Comparison of ENCODE assay signal across 1 cellular context in the genomic region with DNA sequence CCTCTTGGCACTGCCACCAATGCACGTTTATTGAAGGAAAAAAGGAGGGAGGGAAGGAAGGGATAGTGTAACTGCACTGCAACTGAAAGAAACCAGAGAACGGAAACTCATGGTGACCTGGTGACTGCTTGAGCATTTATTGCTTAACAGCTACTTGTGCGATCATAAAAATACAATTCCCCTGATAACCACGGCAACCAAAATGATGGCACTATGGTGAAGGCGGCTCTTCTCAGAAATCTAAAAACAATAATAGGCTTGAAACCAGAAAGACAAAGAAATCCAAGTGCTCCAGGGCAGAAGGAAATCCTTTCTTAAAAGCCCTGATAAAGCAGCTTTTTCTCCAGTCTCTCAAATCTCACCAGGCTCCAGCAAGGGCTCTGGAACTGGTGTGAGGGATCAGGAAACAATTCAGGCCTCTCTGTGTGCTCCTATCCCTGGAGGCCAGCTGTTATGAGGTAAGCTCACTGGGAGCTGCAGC.
TF ChIP-seq lines count a peak whose summit lies in the region.

No MANE protein-coding gene starts in this region.

TF ChIP-seq in GM12878, 131 proteins besides CTCF, POLR2A, EP300 and RAD21:
- TF ChIP-seq MEF2A (IDR thresholded peaks at IDR 0.05; ENCODE audit: insufficient read depth, low read depth, low read length) (no peak), CEBPB (IDR thresholded peaks at IDR 0.05; ENCODE audit: borderline replicate concordance in 1 of 2, low read depth in 2 of 2, low read length in 2 of 2) (no peak), NBN (IDR thresholded peaks at IDR 0.05) (no peak), CBFB (IDR thresholded peaks at IDR 0.05; ENCODE audit: low read depth) (no peak), SUZ12 (IDR thresholded peaks at IDR 0.05; ENCODE audit: unreplicated experiment) (no peak), NFIC (IDR thresholded peaks at IDR 0.05; ENCODE audit: low read depth, low read length) (no peak), NFXL1 (IDR thresholded peaks at IDR 0.05; ENCODE audit: borderline replicate concordance) (no peak), JUND (IDR thresholded peaks at IDR 0.05; ENCODE audit: low read depth, low read length) (no peak)
- TF ChIP-seq, protein P1, sequence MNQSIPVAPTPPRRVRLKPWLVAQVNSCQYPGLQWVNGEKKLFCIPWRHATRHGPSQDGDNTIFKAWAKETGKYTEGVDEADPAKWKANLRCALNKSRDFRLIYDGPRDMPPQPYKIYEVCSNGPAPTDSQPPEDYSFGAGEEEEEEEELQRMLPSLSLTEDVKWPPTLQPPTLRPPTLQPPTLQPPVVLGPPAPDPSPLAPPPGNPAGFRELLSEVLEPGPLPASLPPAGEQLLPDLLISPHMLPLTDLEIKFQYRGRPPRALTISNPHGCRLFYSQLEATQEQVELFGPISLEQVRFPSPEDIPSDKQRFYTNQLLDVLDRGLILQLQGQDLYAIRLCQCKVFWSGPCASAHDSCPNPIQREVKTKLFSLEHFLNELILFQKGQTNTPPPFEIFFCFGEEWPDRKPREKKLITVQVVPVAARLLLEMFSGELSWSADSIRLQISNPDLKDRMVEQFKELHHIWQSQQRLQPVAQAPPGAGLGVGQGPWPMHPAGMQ (IDR thresholded peaks at IDR 0.05; ENCODE audit: borderline replicate concordance), result no peak
- TF ChIP-seq, protein P2, sequence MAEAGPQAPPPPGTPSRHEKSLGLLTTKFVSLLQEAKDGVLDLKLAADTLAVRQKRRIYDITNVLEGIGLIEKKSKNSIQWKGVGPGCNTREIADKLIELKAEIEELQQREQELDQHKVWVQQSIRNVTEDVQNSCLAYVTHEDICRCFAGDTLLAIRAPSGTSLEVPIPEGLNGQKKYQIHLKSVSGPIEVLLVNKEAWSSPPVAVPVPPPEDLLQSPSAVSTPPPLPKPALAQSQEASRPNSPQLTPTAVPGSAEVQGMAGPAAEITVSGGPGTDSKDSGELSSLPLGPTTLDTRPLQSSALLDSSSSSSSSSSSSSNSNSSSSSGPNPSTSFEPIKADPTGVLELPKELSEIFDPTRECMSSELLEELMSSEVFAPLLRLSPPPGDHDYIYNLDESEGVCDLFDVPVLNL (IDR thresholded peaks at IDR 0.05; ENCODE audit: low read depth, low read length), result no peak
- TF ChIP-seq, protein P3, sequence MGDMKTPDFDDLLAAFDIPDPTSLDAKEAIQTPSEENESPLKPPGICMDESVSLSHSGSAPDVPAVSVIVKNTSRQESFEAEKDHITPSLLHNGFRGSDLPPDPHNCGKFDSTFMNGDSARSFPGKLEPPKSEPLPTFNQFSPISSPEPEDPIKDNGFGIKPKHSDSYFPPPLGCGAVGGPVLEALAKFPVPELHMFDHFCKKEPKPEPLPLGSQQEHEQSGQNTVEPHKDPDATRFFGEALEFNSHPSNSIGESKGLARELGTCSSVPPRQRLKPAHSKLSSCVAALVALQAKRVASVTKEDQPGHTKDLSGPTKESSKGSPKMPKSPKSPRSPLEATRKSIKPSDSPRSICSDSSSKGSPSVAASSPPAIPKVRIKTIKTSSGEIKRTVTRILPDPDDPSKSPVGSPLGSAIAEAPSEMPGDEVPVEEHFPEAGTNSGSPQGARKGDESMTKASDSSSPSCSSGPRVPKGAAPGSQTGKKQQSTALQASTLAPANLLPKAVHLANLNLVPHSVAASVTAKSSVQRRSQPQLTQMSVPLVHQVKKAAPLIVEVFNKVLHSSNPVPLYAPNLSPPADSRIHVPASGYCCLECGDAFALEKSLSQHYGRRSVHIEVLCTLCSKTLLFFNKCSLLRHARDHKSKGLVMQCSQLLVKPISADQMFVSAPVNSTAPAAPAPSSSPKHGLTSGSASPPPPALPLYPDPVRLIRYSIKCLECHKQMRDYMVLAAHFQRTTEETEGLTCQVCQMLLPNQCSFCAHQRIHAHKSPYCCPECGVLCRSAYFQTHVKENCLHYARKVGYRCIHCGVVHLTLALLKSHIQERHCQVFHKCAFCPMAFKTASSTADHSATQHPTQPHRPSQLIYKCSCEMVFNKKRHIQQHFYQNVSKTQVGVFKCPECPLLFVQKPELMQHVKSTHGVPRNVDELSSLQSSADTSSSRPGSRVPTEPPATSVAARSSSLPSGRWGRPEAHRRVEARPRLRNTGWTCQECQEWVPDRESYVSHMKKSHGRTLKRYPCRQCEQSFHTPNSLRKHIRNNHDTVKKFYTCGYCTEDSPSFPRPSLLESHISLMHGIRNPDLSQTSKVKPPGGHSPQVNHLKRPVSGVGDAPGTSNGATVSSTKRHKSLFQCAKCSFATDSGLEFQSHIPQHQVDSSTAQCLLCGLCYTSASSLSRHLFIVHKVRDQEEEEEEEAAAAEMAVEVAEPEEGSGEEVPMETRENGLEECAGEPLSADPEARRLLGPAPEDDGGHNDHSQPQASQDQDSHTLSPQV (IDR thresholded peaks at IDR 0.05), result no peak
TF ChIP-seq in GM12878: peak in this region for 0.
